ENCODE assay signal across 13 cellular contexts in the genomic region with DNA sequence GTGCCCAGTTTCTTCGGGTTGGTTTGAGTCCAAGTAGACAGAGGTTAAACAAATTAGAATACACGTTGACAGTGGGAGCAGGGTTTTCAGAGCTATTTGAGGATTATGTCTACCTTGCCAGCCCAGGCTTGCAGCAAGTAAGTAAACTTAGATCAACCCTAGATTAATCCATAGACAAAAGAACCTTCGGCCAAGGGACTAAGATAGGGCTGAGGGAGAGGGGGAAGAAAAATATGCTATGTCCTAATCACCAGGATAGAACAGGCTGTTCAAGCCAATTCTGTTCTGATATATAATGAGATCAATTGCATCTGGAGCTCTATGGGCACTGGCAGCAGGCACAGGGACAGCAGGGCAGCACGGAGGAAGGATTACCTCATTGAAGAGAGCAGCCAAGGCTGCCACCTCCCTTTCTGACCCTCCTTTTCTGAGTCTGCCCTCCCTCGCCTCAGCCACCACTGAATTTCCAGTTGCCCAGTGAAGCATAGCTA.
A peak's percentile ranks its signal among the peaks of the same experiment; 100 is the strongest.
DNase-seq lines count a peak whose midpoint lies in the region; ATAC-seq and TF ChIP-seq lines count a peak whose summit lies in the region.
"Had no signal": no experiment of that assay in that cellular context is flagged by ENCODE, and none has a peak within 500 bp of the region (broad histone marks: within the 10 kb centered on the region; RNA-seq: fewer than 3 reads in every experiment).

No MANE protein-coding gene starts in this region.

- no peak for TF ChIP-seq POLR2A in tibial nerve (IDR thresholded peaks at IDR 0.05)

- TF ChIP-seq EP300 in tibial nerve (IDR thresholded peaks at IDR 0.05): no peak

- DNase-seq in DMS53 treated with DMSO at 0.1 percent for 48 hours (lab: John Stamatoyannopoulos, UW; ENCODE audit: unreplicated experiment) (peak; percentile 3), SK-N-DZ (ENCODE audit: low spot score) (peak; percentile 29), kidney tubule cell (ENCODE audit: low spot score) (peak; percentile 49), tibial nerve (ENCODE audit: low spot score in 2 of 2) (no peak), T1000 (lab: John Stamatoyannopoulos, UW) (no peak)
- DNase-seq: activated CD4-positive, alpha-beta memory T cell treated with anti-CD3 and anti-CD28 coated beads, Interleukin-2, amount 10 ng/mL, durations not matched to agents 7 days and 5 days; activated naive CD4-positive, alpha-beta T cell treated with anti-CD3 and anti-CD28 coated beads, Interleukin-2, amount 10 ng/mL, durations not matched to agents 7 days and 5 days; activated T-cell treated with anti-CD3 and anti-CD28 coated beads, Interleukin-2, amount 50 U/mL, for 24 hours; left lung; NCI-H1105 treated with DMSO at 0.1 percent for 48 hours had no signal

- no peaks in the 10 kb centered on the region for H3K27me3 ChIP-seq in BLaER1
- no peaks in the 10 kb centered on the region for H3K27me3 ChIP-seq in tibial nerve
- H3K27me3 ChIP-seq: left lung had no signal

- peaks cover 7% of the 10 kb centered on the region; the same call in 1 of the 2 replicates for H3K9me3 ChIP-seq in BLaER1
- H3K9me3 ChIP-seq in tibial nerve: no peaks in the 10 kb centered on the region
- H3K9me3 ChIP-seq: left lung had no signal

- WGBS in tibial nerve, 2 donors: 70 to 76% methylated on average over 5 of the region's 5 CpGs

- H4K20me1 ChIP-seq in BLaER1: no peaks in the 10 kb centered on the region

- H3K27ac ChIP-seq in BLaER1 (0 out of 2 replicates have a peak overlapping the region, but pooled peaks have one; percentile 6), tibial nerve (no peak overlapping the region)
- H3K27ac ChIP-seq: left lung had no signal

- no peak for ATAC-seq in GM18498 (IDR thresholded peaks at IDR 0.05; ENCODE audit: unreplicated experiment)
- ATAC-seq in GM18520 (IDR thresholded peaks at IDR 0.05; ENCODE audit: unreplicated experiment): no peak
- ATAC-seq: left lung had no signal

- H3K4me2 ChIP-seq in BLaER1: peak overlapping the region; percentile 41

- no peak for TF ChIP-seq CTCF in tibial nerve (IDR thresholded peaks at IDR 0.05)

- H3K4me1 ChIP-seq in BLaER1: peaks cover 9% of the 10 kb centered on the region
- no peaks in the 10 kb centered on the region for H3K4me1 ChIP-seq in tibial nerve
- H3K4me1 ChIP-seq: left lung had no signal

- H3K4me3 ChIP-seq in BLaER1 (no peak overlapping the region), tibial nerve (no peak overlapping the region)
- H3K4me3 ChIP-seq: left lung had no signal

- H3K36me3 ChIP-seq in BLaER1 (no peaks in the 10 kb centered on the region), tibial nerve (no peaks in the 10 kb centered on the region)
- H3K36me3 ChIP-seq: left lung had no signal

- H3K9ac ChIP-seq in BLaER1: no peak overlapping the region

Comparison
In these comparisons a context has a peak if more than half of its experiments do, and no peak if none do; other contexts are left out.
1. DNase-seq: peak in DMS53 treated with DMSO at 0.1 percent for 48 hours (single experiment), SK-N-DZ (single experiment) and kidney tubule cell (single experiment); none in tibial nerve (0 of 2) and T1000 (single experiment).